Comparison of ENCODE assay signal across 21 cellular contexts in genomic region chr5:31086839-31087415, GRCh38.
"Had no signal": no experiment of that assay in that cellular context is flagged by ENCODE, and none has a peak within 500 bp of the region (broad histone marks: within the 10 kb centered on the region; RNA-seq: fewer than 3 reads in every experiment).

No MANE protein-coding gene starts in this region.

- H3K27ac Mint-ChIP-seq: activated naive CD8-positive, alpha-beta T cell treated with anti-CD3 and anti-CD28 coated beads for 36 hours; naive thymus-derived CD4-positive, alpha-beta T cell had no signal

- DNase-seq: activated CD4-positive, alpha-beta T cell treated with anti-CD3 and anti-CD28 coated beads for 4 hours; activated CD4-positive, alpha-beta T cell treated with anti-CD3 and anti-CD28 coated beads, Interleukin-2, amount 50 U/mL, for 48 hours; activated CD4-positive, CD25-positive, alpha-beta regulatory T cell; activated naive CD4-positive, alpha-beta T cell treated with Interleukin-2 at 50 U/mL for 16 hours; activated naive CD8-positive, alpha-beta T cell treated with anti-CD3 and anti-CD28 coated beads for 36 hours; activated T-cell treated with anti-CD3 and anti-CD28 coated beads, Interleukin-2, amount 50 U/mL, for 48 hours; esophagus squamous epithelium; gastrocnemius medialis; head of caudate nucleus; hypothalamus; islet precursor cell; left cardiac atrium; mesenchymal stem cell; naive thymus-derived CD4-positive, alpha-beta T cell; spleen; stimulated activated CD4-positive, alpha-beta T cell treated with anti-CD3 and anti-CD28 coated beads, Interleukin-4, amount 100 ng/mL, for 1 hour; stimulated activated naive CD4-positive, alpha-beta T cell treated with Interleukin-2 at 50 U/mL for 16 hours; T-helper 9 cell; upper lobe of right lung had no signal

- H3K4me3 Mint-ChIP-seq: activated naive CD8-positive, alpha-beta T cell treated with anti-CD3 and anti-CD28 coated beads for 36 hours; central memory CD8-positive, alpha-beta T cell; naive thymus-derived CD4-positive, alpha-beta T cell; neural crest cell had no signal

- H3K4me1 Mint-ChIP-seq: activated naive CD8-positive, alpha-beta T cell treated with anti-CD3 and anti-CD28 coated beads for 36 hours; central memory CD8-positive, alpha-beta T cell; naive thymus-derived CD4-positive, alpha-beta T cell had no signal

- ATAC-seq: gastrocnemius medialis; left cardiac atrium; naive thymus-derived CD4-positive, alpha-beta T cell; upper lobe of right lung had no signal

- H3K27me3 Mint-ChIP-seq: activated naive CD8-positive, alpha-beta T cell treated with anti-CD3 and anti-CD28 coated beads for 36 hours; central memory CD8-positive, alpha-beta T cell; naive thymus-derived CD4-positive, alpha-beta T cell had no signal

- H3K36me3 Mint-ChIP-seq: activated naive CD8-positive, alpha-beta T cell treated with anti-CD3 and anti-CD28 coated beads for 36 hours; naive thymus-derived CD4-positive, alpha-beta T cell had no signal

- H3K9me3 Mint-ChIP-seq: neural crest cell had no signal
